9 cellular contexts compared by ENCODE assay signal in the genomic region with DNA sequence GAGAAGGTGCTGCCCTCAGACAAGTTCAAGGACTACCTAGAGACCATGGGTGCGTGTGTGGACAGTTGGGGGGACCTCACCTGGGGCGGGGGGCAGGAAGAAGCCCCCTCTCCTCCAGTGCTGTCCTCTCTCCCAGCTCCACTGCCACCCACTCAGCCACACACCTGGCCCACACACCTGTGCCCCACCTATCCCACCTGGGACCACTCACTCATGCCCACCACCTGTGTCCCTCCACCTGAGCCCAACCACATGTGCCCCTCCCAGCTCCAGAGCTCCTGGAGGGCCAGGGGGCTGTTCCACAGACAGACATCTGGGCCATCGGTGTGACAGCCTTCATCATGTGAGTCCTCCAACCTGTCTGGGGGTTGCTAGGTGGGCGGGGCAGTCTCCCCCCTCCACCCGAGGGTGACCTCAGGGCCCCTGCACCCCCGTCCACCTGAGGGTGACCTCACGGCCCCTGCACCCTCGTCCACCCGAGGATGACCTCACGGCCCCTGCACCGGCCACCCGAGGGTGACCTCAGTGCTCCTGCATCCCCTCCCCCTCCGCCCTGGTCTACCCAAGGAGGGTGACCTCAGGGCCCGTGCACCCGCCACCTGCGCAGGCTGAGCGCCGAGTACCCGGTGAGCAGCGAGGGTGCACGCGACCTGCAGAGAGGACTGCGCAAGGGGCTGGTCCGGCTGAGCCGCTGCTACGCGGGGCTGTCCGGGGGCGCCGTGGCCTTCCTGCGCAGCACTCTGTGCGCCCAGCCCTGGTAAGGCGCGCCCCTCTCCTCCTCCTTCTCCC. TPM values are rescaled to one million over a fixed set of nuclear protein-coding genes. Genes with fewer than 3 reads are reported as not detected.
A peak's percentile ranks its signal among the peaks of the same experiment; 100 is the strongest.
DNase-seq lines count a peak whose midpoint lies in the region; ATAC-seq and TF ChIP-seq lines count a peak whose summit lies in the region.
"Had no signal": no experiment of that assay in that cellular context is flagged by ENCODE, and none has a peak within 500 bp of the region (broad histone marks: within the 10 kb centered on the region; RNA-seq: fewer than 3 reads in every experiment).

No MANE protein-coding gene starts in this region.

- CTCF ChIA-PET in RWPE1 (lab: Yijun Ruan, JAX): no interaction called here

- no peaks in the 10 kb centered on the region for H3K27me3 ChIP-seq in esophagus muscularis mucosa
- H3K27me3 ChIP-seq in ovary: no peaks in the 10 kb centered on the region

- TF ChIP-seq CTCF in RWPE1 (conservative IDR thresholded peaks at IDR 0.05; ENCODE audit: low read depth) (no peak), esophagus muscularis mucosa (IDR thresholded peaks at IDR 0.05) (no peak), ovary (IDR thresholded peaks at IDR 0.05) (no peak)

- intact Hi-C loops in esophagus muscularis mucosa (cut with DNase I): no loop called here
- intact Hi-C loops in ovary (cut with DNase I): loop anchor here in 1 of 4 donors (10.0 kb wide), 1 partner anchor 77 kb away; a partner anchor contains a TSS

- 27% methylated on average over 16 of the region's 34 CpGs for WGBS in esophagus muscularis mucosa
- WGBS in ovary, 3 donors: 19 to 26% (median 25%) methylated on average over 32 to 34 of the region's 34 CpGs

- DNase-seq in DMS53 (lab: John Stamatoyannopoulos, UW): peak; percentile 90
- no peak for DNase-seq in RWPE1 (ENCODE audit: low spot score)
- DNase-seq in esophagus muscularis mucosa (ENCODE audit: extremely low spot score): no peak
- peak in 2 of 5 donors; percentile 68 to 70 for DNase-seq in ovary
- DNase-seq in germinal center (ENCODE audit: low spot score): no peak
- DNase-seq in stimulated activated CD8-positive, alpha-beta memory T cell treated with anti-CD3 and anti-CD28 coated beads, Interleukin-4, amount 100 ng/mL, for 48 hours: no peak

- TF ChIP-seq POLR2A in esophagus muscularis mucosa (IDR thresholded peaks at IDR 0.05; ENCODE audit: low read depth): no peak
- no peak for TF ChIP-seq POLR2A in ovary (IDR thresholded peaks at IDR 0.05)

- H3K27ac ChIP-seq in RWPE1 (peak overlapping the region; percentile 54), esophagus muscularis mucosa (replicated peaks in 1 of 4) (peak overlapping the region; percentile 28 to 80 (median 58)), ovary (peak overlapping the region in 1 of 2 donors; percentile 62)

- H3K4me3 ChIP-seq in esophagus muscularis mucosa (peak overlapping the region; percentile 56 to 62 (median 60)), ovary (peak overlapping the region; percentile 26)

- H3K36me3 ChIP-seq in esophagus muscularis mucosa (peaks cover 0 to 10% (median 0%) of the 10 kb centered on the region in 4 donors), ovary (no peaks in the 10 kb centered on the region)

- ATAC-seq in GM19395 (IDR thresholded peaks at IDR 0.05; ENCODE audit: unreplicated experiment) (no peak), HG03469 (IDR thresholded peaks at IDR 0.05; ENCODE audit: unreplicated experiment) (no peak)

- H3K4me1 ChIP-seq in esophagus muscularis mucosa (peaks cover 31 to 46% (median 38%) of the 10 kb centered on the region in 4 donors), ovary (ENCODE audit: insufficient read depth) (peaks cover 14% of the 10 kb centered on the region)

- POLR2A ChIA-PET in RWPE1 (lab: Yijun Ruan, JAX; ENCODE audit: low non-redundant PET): no interaction called here

- H3K9me3 ChIP-seq in esophagus muscularis mucosa (no peaks in the 10 kb centered on the region), ovary (no peaks in the 10 kb centered on the region)

- TF ChIP-seq EP300 in esophagus muscularis mucosa (IDR thresholded peaks at IDR 0.05): no peak
- no peak for TF ChIP-seq EP300 in ovary (IDR thresholded peaks at IDR 0.05)

RNA-seq across cellular contexts. Expression of gene TRIM11, which starts 28.8 kb away (rescaled TPM):
- total RNA-seq in esophagus muscularis mucosa (10 to 100 TPM; 13.8 to 26.1 (median 20.9) TPM), ovary (10 to 100 TPM; 15.2 to 24.1 (median 20.0) TPM)
- 10 to 100 TPM in 1 of 2 donors, 1 to 10 TPM in 1; 2.4 to 10.3 TPM for polyA plus RNA-seq in ovary

RNA-seq across cellular contexts. Expression of gene TRIM17, which starts 38.8 kb away (rescaled TPM):
- total RNA-seq in esophagus muscularis mucosa: not detected
- 1 to 10 TPM; 1.7 to 10.0 (median 3.1) TPM for total RNA-seq in ovary
- 1 to 10 TPM in 1 of 2 donors, under 1 TPM in 1; 0.72 to 1.4 TPM for polyA plus RNA-seq in ovary
- total RNA-seq: pulmonary artery endothelial cell had no signal
